ENCODE assay signal across 9 cellular contexts in genomic region chr7:27199820-27200760, GRCh38. TPM values are rescaled to one million over a fixed set of nuclear protein-coding genes. Genes with fewer than 3 reads are reported as not detected.
DNase-seq lines count a peak whose midpoint lies in the region; ATAC-seq, FAIRE-seq and TF ChIP-seq lines count a peak whose summit lies in the region.
"Had no signal": no experiment of that assay in that cellular context is flagged by ENCODE, and none has a peak within 500 bp of the region (broad histone marks: within the 10 kb centered on the region; RNA-seq: fewer than 3 reads in every experiment).

Gene HOXA13 (minus strand): TSS chr7:27200091. CDS start chr7:27200077, 14 bp downstream.

- H4K20me1 ChIP-seq in astrocyte (ENCODE audit: insufficient read depth, low read length) = peaks cover 41% of the 10 kb centered on the region

- H3K4me2 ChIP-seq in astrocyte (ENCODE audit: low read length) = peak within 1 kb of the TSS; percentile 65
- H3K4me2 ChIP-seq in mesendoderm (ENCODE audit: low read length) = peak within 1 kb of the TSS; percentile 67

- H3K56ac ChIP-seq in mesendoderm (ENCODE audit: low read length) = peak within 1 kb of the TSS; percentile 56

- no peak for DNase-seq in CD4-positive, alpha-beta T cell
- peak; percentile 15 for DNase-seq in NCI-H446 treated with DMSO at 0.1 percent for 48 hours (lab: John Stamatoyannopoulos, UW)
- no peak for DNase-seq in astrocyte (ENCODE audit: low read depth)
- no peak for DNase-seq in mesendoderm
- DNase-seq in mucosa of gallbladder (ENCODE audit: low spot score) = no peak

- no peak within 1 kb of the TSS for H3K27ac ChIP-seq in CD4-positive, alpha-beta T cell (ENCODE audit: low read depth, low read length)
- H3K27ac ChIP-seq in astrocyte (ENCODE audit: low read depth, low read length) (no peak within 1 kb of the TSS), mesendoderm (ENCODE audit: low read depth, low read length) (no peak within 1 kb of the TSS)

- H3K27ac Mint-ChIP-seq in CD4-positive, alpha-beta T cell = no peak within 1 kb of the TSS
- peak within 1 kb of the TSS; percentile 75 for H3K27ac Mint-ChIP-seq in astrocyte (ENCODE audit: unreplicated experiment)

- ATAC-seq in CD4-positive, alpha-beta T cell (ENCODE audit: poor library complexity) = peak; percentile 60
- peak; percentile 73 for ATAC-seq in GM19452 (IDR thresholded peaks at IDR 0.05; ENCODE audit: unreplicated experiment)
- ATAC-seq in HG03342 (IDR thresholded peaks at IDR 0.05; ENCODE audit: unreplicated experiment) = no peak
- ATAC-seq in GM21723 (IDR thresholded peaks at IDR 0.05; ENCODE audit: unreplicated experiment) = no peak

- no peak within 1 kb of the TSS for H3K9ac ChIP-seq in astrocyte (ENCODE audit: low read length)
- H3K9ac ChIP-seq in mesendoderm (ENCODE audit: low read length) = peak within 1 kb of the TSS; percentile 13

- H4K5ac ChIP-seq in mesendoderm (ENCODE audit: low read length) = no peak within 1 kb of the TSS

- H2AFZ ChIP-seq in astrocyte (ENCODE audit: low read depth, low read length) = no peak within 1 kb of the TSS

- H3K9me3 Mint-ChIP-seq in CD4-positive, alpha-beta T cell = no peaks in the 10 kb centered on the region
- H3K9me3 Mint-ChIP-seq in astrocyte (ENCODE audit: unreplicated experiment) = peaks cover 23% of the 10 kb centered on the region

- no peak for FAIRE-seq in astrocyte (lab: Jason Lieb, UNC)

- H3K18ac ChIP-seq in mesendoderm (ENCODE audit: low read length) = no peak within 1 kb of the TSS

- H3K4me1 Mint-ChIP-seq in CD4-positive, alpha-beta T cell (ENCODE audit: low read depth) = peaks cover 46% of the 10 kb centered on the region
- H3K4me1 Mint-ChIP-seq in astrocyte (ENCODE audit: low read depth, unreplicated experiment) = no peaks in the 10 kb centered on the region

- no peak within 1 kb of the TSS for H3K23ac ChIP-seq in mesendoderm (ENCODE audit: low read length)

- H3K4me3 Mint-ChIP-seq in CD4-positive, alpha-beta T cell = peak within 1 kb of the TSS; percentile 82
- peak within 1 kb of the TSS; percentile 71 for H3K4me3 Mint-ChIP-seq in astrocyte (ENCODE audit: unreplicated experiment)

- H3K36me3 ChIP-seq in astrocyte (ENCODE audit: insufficient read depth, low read length) (no peaks in the 10 kb centered on the region), mesendoderm (ENCODE audit: control insufficient read depth, insufficient read depth, low read length) (no peaks in the 10 kb centered on the region)

- no peaks in the 10 kb centered on the region for H3K79me1 ChIP-seq in mesendoderm (ENCODE audit: low read length)

- H4K8ac ChIP-seq in mesendoderm (ENCODE audit: low read depth, low read length) = no peak within 1 kb of the TSS

- H3K9me3 ChIP-seq in CD4-positive, alpha-beta T cell (ENCODE audit: control insufficient read depth, low read length) = no peaks in the 10 kb centered on the region
- H3K9me3 ChIP-seq in astrocyte (ENCODE audit: insufficient read depth, low read depth, low read length) = peaks cover 8% of the 10 kb centered on the region

- H2BK5ac ChIP-seq in mesendoderm (ENCODE audit: low read length) = no peak within 1 kb of the TSS

- no peak within 1 kb of the TSS for H2BK15ac ChIP-seq in mesendoderm (replicated peaks; ENCODE audit: low read depth)

- H3K36me3 Mint-ChIP-seq in CD4-positive, alpha-beta T cell (ENCODE audit: low read depth) = no peaks in the 10 kb centered on the region
- H3K36me3 Mint-ChIP-seq in astrocyte (ENCODE audit: low read depth, unreplicated experiment) = no peaks in the 10 kb centered on the region

- H3K4me1 ChIP-seq in astrocyte (ENCODE audit: insufficient read depth, low read length) = peaks cover 5% of the 10 kb centered on the region
- peaks cover 3% of the 10 kb centered on the region for H3K4me1 ChIP-seq in mesendoderm (ENCODE audit: control insufficient read depth, low read depth, low read length)

- no peak for TF ChIP-seq CTCF in CD4-positive, alpha-beta T cell (IDR thresholded peaks at IDR 0.05)
- TF ChIP-seq CTCF in astrocyte (IDR thresholded peaks at IDR 0.05; ENCODE audit: insufficient read depth, low read depth, low read length) = no peak

- no CpG with 5 or more reads among the region's 105 CpGs for WGBS in mesendoderm (ENCODE audit: extremely low coverage, insufficient coverage, low lambda C conversion rate)

- no peak within 1 kb of the TSS for H2BK120ac ChIP-seq in mesendoderm (ENCODE audit: low read depth, low read length)

- peaks cover 89% of the 10 kb centered on the region for H3K27me3 Mint-ChIP-seq in CD4-positive, alpha-beta T cell
- peaks cover 85% of the 10 kb centered on the region for H3K27me3 Mint-ChIP-seq in astrocyte (ENCODE audit: low read depth, unreplicated experiment)

- no peak within 1 kb of the TSS for H3K4ac ChIP-seq in mesendoderm (ENCODE audit: low read depth, low read length)

- H2AK5ac ChIP-seq in mesendoderm (ENCODE audit: low read length) = no peak within 1 kb of the TSS

- CTCF ChIA-PET in CD4-positive, alpha-beta T cell (lab: Charles Lee) = interaction anchor here (1.4 kb wide), 1 partner anchor 11 kb away, joined by 4 read pairs; no protein-coding TSS in a partner anchor

- H3K4me3 ChIP-seq in astrocyte (ENCODE audit: insufficient read depth, low read depth, low read length) = no peak within 1 kb of the TSS
- no peak within 1 kb of the TSS for H3K4me3 ChIP-seq in mesendoderm (ENCODE audit: low read length)

- H3K79me2 ChIP-seq in astrocyte (ENCODE audit: insufficient read depth, low read length) (no peaks in the 10 kb centered on the region), mesendoderm (ENCODE audit: control insufficient read depth, insufficient read depth, low read length) (no peaks in the 10 kb centered on the region)

- POLR2A ChIA-PET in CD4-positive, alpha-beta T cell (lab: Charles Lee) = interaction anchor here (0.6 to 1.5 kb wide), 3 partner anchors 14 to 1338 kb away, joined by 3 read pairs; no protein-coding TSS in a partner anchor

- peaks cover 89% of the 10 kb centered on the region for H3K27me3 ChIP-seq in CD4-positive, alpha-beta T cell (ENCODE audit: control insufficient read depth, insufficient read depth, low read length)
- H3K27me3 ChIP-seq in astrocyte (ENCODE audit: insufficient read depth, low read length) (peaks cover 95% of the 10 kb centered on the region), mesendoderm (ENCODE audit: insufficient read depth, low read length, poor library complexity) (peaks cover 69% of the 10 kb centered on the region)

- intact Hi-C loops in CD4-positive, alpha-beta T cell (cut with DNase I, micrococcal nuclease) = loop anchor here (5.0 to 10.0 kb wide), 9 partner anchors 48 to 985 kb away; partner anchors contain the start of genes HIBADH (in 2 of the 2), HOXA3 (in 1 of the 2), JAZF1 (in 1 of the 2) and TAX1BP1 (in 1 of the 2)

RNA-seq across cellular contexts. Expression of gene HOXA13, which starts in this region (rescaled TPM):
- total RNA-seq in CD4-positive, alpha-beta T cell = not detected
- not detected in 2 replicates for total RNA-seq in astrocyte
- 0.04 TPM for polyA plus RNA-seq in mesendoderm (2013, experiment 1 of 2)
- polyA plus RNA-seq in mesendoderm (2013, experiment 2 of 2) = 0.06 TPM
- 0.06 TPM for total RNA-seq in mucosa of gallbladder
- total RNA-seq: pulmonary artery endothelial cell had no signal

Comparison
In these comparisons a context has a peak if more than half of its experiments do, and no peak if none do; other contexts are left out.
1. Peak in ATAC-seq in CD4-positive, alpha-beta T cell; RNA of the gene not detected or under 1 TPM.